8 cellular contexts compared by ENCODE assay signal in genomic region chr11:20363149-20363499, GRCh38. TPM values are rescaled to one million over a fixed set of nuclear protein-coding genes. Genes with fewer than 3 reads are reported as not detected.
DNase-seq lines count a peak whose midpoint lies in the region; ATAC-seq and TF ChIP-seq lines count a peak whose summit lies in the region.

No MANE protein-coding gene starts in this region.

- TF ChIP-seq CTCF in heart right ventricle (IDR thresholded peaks at IDR 0.05) (no peak), lower lobe of right lung (IDR thresholded peaks at IDR 0.05) (no peak), uterus (IDR thresholded peaks at IDR 0.05) (no peak)

- no peak for TF ChIP-seq POLR2A in uterus (IDR thresholded peaks at IDR 0.05)

- H3K4me3 ChIP-seq in heart right ventricle (peak overlapping the region; percentile 61 to 94 (median 84)), lower lobe of right lung (peak overlapping the region; percentile 75), uterus (peak overlapping the region; percentile 63 to 70)

- no peaks in the 10 kb centered on the region for H3K27me3 Mint-ChIP-seq in activated naive CD8-positive, alpha-beta T cell treated with anti-CD3 and anti-CD28 coated beads for 36 hours

- H3K4me3 Mint-ChIP-seq in activated naive CD8-positive, alpha-beta T cell treated with anti-CD3 and anti-CD28 coated beads for 36 hours = peak overlapping the region; percentile 83

- H3K4me1 ChIP-seq in heart right ventricle = peaks cover 0 to 58% (median 14%) of the 10 kb centered on the region in 9 donors
- peaks cover 16% of the 10 kb centered on the region for H3K4me1 ChIP-seq in lower lobe of right lung
- no peaks in the 10 kb centered on the region for H3K4me1 ChIP-seq in uterus

- peaks cover 43% of the 10 kb centered on the region for H3K36me3 Mint-ChIP-seq in activated naive CD8-positive, alpha-beta T cell treated with anti-CD3 and anti-CD28 coated beads for 36 hours

- no peak for DNase-seq in heart right ventricle
- no peak for DNase-seq in left cardiac atrium
- DNase-seq in activated naive CD8-positive, alpha-beta T cell treated with anti-CD3 and anti-CD28 coated beads for 36 hours = no peak
- DNase-seq in lower lobe of right lung = no peak
- no peak for DNase-seq in uterus
- no peak for DNase-seq in DMS79 treated with DMSO at 0.1 percent for 48 hours (lab: John Stamatoyannopoulos, UW)

- H3K27ac Mint-ChIP-seq in activated naive CD8-positive, alpha-beta T cell treated with anti-CD3 and anti-CD28 coated beads for 36 hours = peak overlapping the region; percentile 74

- ATAC-seq in heart right ventricle (peak in 3 of 8 donors; percentile 3 to 20 (median 14)), left cardiac atrium (no peak), lower lobe of right lung (peak; percentile 2 to 13), GM18498 (IDR thresholded peaks at IDR 0.05; ENCODE audit: unreplicated experiment) (no peak), HG03521 (IDR thresholded peaks at IDR 0.05; ENCODE audit: unreplicated experiment) (no peak)

- H3K9me3 ChIP-seq in heart right ventricle (no peaks in the 10 kb centered on the region), lower lobe of right lung (no peaks in the 10 kb centered on the region), uterus (no peaks in the 10 kb centered on the region)

- peaks cover 0 to 11% (median 0%) of the 10 kb centered on the region in 9 donors for H3K36me3 ChIP-seq in heart right ventricle
- no peaks in the 10 kb centered on the region for H3K36me3 ChIP-seq in lower lobe of right lung
- H3K36me3 ChIP-seq in uterus = no peaks in the 10 kb centered on the region

- peaks cover 4% of the 10 kb centered on the region for H3K9me3 Mint-ChIP-seq in activated naive CD8-positive, alpha-beta T cell treated with anti-CD3 and anti-CD28 coated beads for 36 hours

- H3K4me1 Mint-ChIP-seq in activated naive CD8-positive, alpha-beta T cell treated with anti-CD3 and anti-CD28 coated beads for 36 hours = peaks cover 55% of the 10 kb centered on the region

- intact Hi-C loops in heart right ventricle (cut with DNase I) (loop anchor here in 1 of 10 donors (5.0 kb wide), 1 partner anchor 411 kb away; no protein-coding TSS in a partner anchor), left cardiac atrium (cut with DNase I) (no loop called here), lower lobe of right lung (cut with DNase I) (no loop called here), uterus (cut with DNase I; ENCODE audit: low total_unique reads) (no loop called here)

- peaks cover 0 to 6% (median 0%) of the 10 kb centered on the region in 7 donors for H3K27me3 ChIP-seq in heart right ventricle
- H3K27me3 ChIP-seq in lower lobe of right lung (ENCODE audit: low read depth) = no peaks in the 10 kb centered on the region
- no peaks in the 10 kb centered on the region for H3K27me3 ChIP-seq in uterus

- H3K27ac ChIP-seq in heart right ventricle (peak overlapping the region in 7 of 10 donors; percentile 84 to 96 (median 89)), lower lobe of right lung (peak overlapping the region; percentile 89), uterus (peak overlapping the region in 1 of 2 donors; percentile 82)

- 61 to 82% methylated on average over 2 of the region's 2 CpGs for WGBS in heart right ventricle, 2 donors

RNA-seq across cellular contexts. Expression of gene HTATIP2, which starts 0.4 kb away (rescaled TPM):
- total RNA-seq in heart right ventricle (10 to 100 TPM in 7 of 10 donors, 1 to 10 TPM in 3; 6.1 to 28.8 (median 14.1) TPM), left cardiac atrium (10 to 100 TPM; 17.5 to 22.0 TPM), lower lobe of right lung (54.4 TPM), uterus (10 to 100 TPM in 2 of 4 donors, 1 to 10 TPM in 2; 2.7 to 17.8 (median 9.3) TPM)
- 10 to 100 TPM in 1 of 2 donors, 1 to 10 TPM in 1; 9.3 to 25.2 TPM for polyA plus RNA-seq in heart right ventricle
- total RNA-seq in activated naive CD8-positive, alpha-beta T cell treated with anti-CD3 and anti-CD28 coated beads for 36 hours = 10 to 100 TPM; 44.3 to 45.7 TPM

RNA-seq across cellular contexts. Expression of gene PRMT3, which starts 24.4 kb away (rescaled TPM):
- 10 to 100 TPM in 8 of 10 donors, 1 to 10 TPM in 2; 9.2 to 16.3 (median 11.7) TPM for total RNA-seq in heart right ventricle
- polyA plus RNA-seq in heart right ventricle = 1 to 10 TPM; 7.3 to 8.8 TPM
- 10 to 100 TPM; 12.1 to 12.5 TPM for total RNA-seq in left cardiac atrium
- total RNA-seq in activated naive CD8-positive, alpha-beta T cell treated with anti-CD3 and anti-CD28 coated beads for 36 hours = 10 to 100 TPM; 47.2 to 49.9 TPM
- 10.6 TPM for total RNA-seq in lower lobe of right lung
- 10 to 100 TPM in 3 of 4 donors, 1 to 10 TPM in 1; 4.4 to 29.4 (median 15.7) TPM for total RNA-seq in uterus

Comparison
In these comparisons a context has a peak if more than half of its experiments do, and no peak if none do; other contexts are left out.
1. ATAC-seq: peak in lower lobe of right lung (2 of 2); none in left cardiac atrium (0 of 2), GM18498 (single experiment) and HG03521 (single experiment).
2. Peak in every context shown above with its lines, with median percentiles within 50 percentile points of each other: H3K4me3 ChIP-seq.